Comparison of ENCODE assay signal across 37 cellular contexts in genomic region chr13:109287553-109287952, GRCh38.
"Had no signal": no experiment of that assay in that cellular context is flagged by ENCODE, and none has a peak within 500 bp of the region (broad histone marks: within the 10 kb centered on the region; RNA-seq: fewer than 3 reads in every experiment).

No MANE protein-coding gene starts in this region.

- FAIRE-seq: astrocyte, TTC549 had no signal

- H3K27me3 Mint-ChIP-seq: activated B cell treated with CpG ODN at 0.5 μM for 24 hours; activated CD4-positive, alpha-beta memory T cell treated with anti-CD3 and anti-CD28 coated beads for 36 hours; activated CD4-positive, alpha-beta T cell treated with anti-CD3 and anti-CD28 coated beads, Interleukin-2, amount 10 ng/mL, durations not matched to agents 24 days and 14 days; activated CD8-positive, alpha-beta T cell treated with anti-CD3 and anti-CD28 coated beads for 36 hours; activated naive CD8-positive, alpha-beta T cell treated with anti-CD3 and anti-CD28 coated beads for 36 hours had no signal

- H3K4me3 Mint-ChIP-seq: activated B cell treated with CpG ODN at 0.5 μM for 24 hours; activated CD4-positive, alpha-beta memory T cell treated with anti-CD3 and anti-CD28 coated beads for 36 hours; activated CD4-positive, alpha-beta T cell treated with anti-CD3 and anti-CD28 coated beads, Interleukin-2, amount 10 ng/mL, durations not matched to agents 24 days and 14 days; activated CD8-positive, alpha-beta T cell treated with anti-CD3 and anti-CD28 coated beads for 36 hours; activated naive CD4-positive, alpha-beta T cell treated with anti-CD3 and anti-CD28 coated beads for 36 hours; activated naive CD8-positive, alpha-beta T cell treated with anti-CD3 and anti-CD28 coated beads for 36 hours; activated T-cell treated with anti-CD3 and anti-CD28 coated beads, Interleukin-2, amount 50 U/mL, for 4 hours; activated T-cell treated with anti-CD3 and anti-CD28 coated beads, Interleukin-2, amount 50 U/mL, for 72 hours; activated T-helper 1 cell treated with anti-CD3 and anti-CD28 coated beads, Interleukin-12 subunit alpha, Interleukin-12 subunit beta, Interleukin-2, Interleukin-4 antibody, amounts not matched to agents 30 ng/mL and 10 ng/mL and 1 ng/mL, durations not matched to agents 14 hours and 24 hours and 36 hours; activated T-helper 17 cell treated with anti-CD3 and anti-CD28 coated beads, Interleukin-2, amount 50 U/mL, for 72 hours; T-helper 1 cell treated with Interleukin-12 subunit alpha and Interleukin-12 subunit beta and Interleukin-4 antibody, amounts not matched to agents 30 μg/mL and 1 μg/mL, for 36 hours; T-helper 2 cell treated with Interferon-gamma antibody and Interleukin-4, amounts not matched to agents 5 μg/mL and 100 μg/mL, for 36 hours had no signal

- H3K9me3 Mint-ChIP-seq: activated B cell treated with CpG ODN at 0.5 μM for 24 hours; activated CD4-positive, alpha-beta memory T cell treated with anti-CD3 and anti-CD28 coated beads for 36 hours; activated CD4-positive, alpha-beta T cell treated with anti-CD3 and anti-CD28 coated beads, Interleukin-2, amount 10 ng/mL, durations not matched to agents 24 days and 14 days; activated CD8-positive, alpha-beta T cell treated with anti-CD3 and anti-CD28 coated beads for 36 hours; activated naive CD4-positive, alpha-beta T cell treated with anti-CD3 and anti-CD28 coated beads for 36 hours; activated naive CD4-positive, alpha-beta T cell treated with anti-CD3 and anti-CD28 coated beads, Interleukin-2, amount 50 U/mL, for 72 hours; activated naive CD8-positive, alpha-beta T cell treated with anti-CD3 and anti-CD28 coated beads for 36 hours; activated T-cell treated with anti-CD3 and anti-CD28 coated beads, Interleukin-2, amount 50 U/mL, for 4 hours; activated T-cell treated with anti-CD3 and anti-CD28 coated beads, Interleukin-2, amount 50 U/mL, for 72 hours; activated T-helper 1 cell treated with anti-CD3 and anti-CD28 coated beads, Interleukin-12 subunit alpha, Interleukin-12 subunit beta, Interleukin-2, Interleukin-4 antibody, amounts not matched to agents 30 ng/mL and 10 ng/mL and 1 ng/mL, durations not matched to agents 14 hours and 24 hours and 36 hours; activated T-helper 17 cell treated with anti-CD3 and anti-CD28 coated beads, Interleukin-2, amount 50 U/mL, for 72 hours; T-helper 1 cell treated with Interleukin-12 subunit alpha and Interleukin-12 subunit beta and Interleukin-4 antibody, amounts not matched to agents 30 μg/mL and 1 μg/mL, for 36 hours; T-helper 2 cell treated with Interferon-gamma antibody and Interleukin-4, amounts not matched to agents 5 μg/mL and 100 μg/mL, for 36 hours had no signal

- H3K27ac Mint-ChIP-seq: activated B cell treated with CpG ODN at 0.5 μM for 24 hours; activated CD4-positive, alpha-beta memory T cell treated with anti-CD3 and anti-CD28 coated beads for 36 hours; activated CD4-positive, alpha-beta T cell treated with anti-CD3 and anti-CD28 coated beads, Interleukin-2, amount 10 ng/mL, durations not matched to agents 24 days and 14 days; activated CD8-positive, alpha-beta T cell treated with anti-CD3 and anti-CD28 coated beads for 36 hours; activated naive CD4-positive, alpha-beta T cell treated with anti-CD3 and anti-CD28 coated beads for 36 hours; activated naive CD4-positive, alpha-beta T cell treated with anti-CD3 and anti-CD28 coated beads, Interleukin-2, amount 50 U/mL, for 72 hours; activated naive CD8-positive, alpha-beta T cell treated with anti-CD3 and anti-CD28 coated beads for 36 hours; activated T-cell treated with anti-CD3 and anti-CD28 coated beads, Interleukin-2, amount 50 U/mL, for 72 hours; activated T-helper 1 cell treated with anti-CD3 and anti-CD28 coated beads, Interleukin-12 subunit alpha, Interleukin-12 subunit beta, Interleukin-2, Interleukin-4 antibody, amounts not matched to agents 30 ng/mL and 10 ng/mL and 1 ng/mL, durations not matched to agents 14 hours and 24 hours and 36 hours; activated T-helper 17 cell treated with anti-CD3 and anti-CD28 coated beads, Interleukin-2, amount 50 U/mL, for 72 hours; T-helper 1 cell treated with Interleukin-12 subunit alpha and Interleukin-12 subunit beta and Interleukin-4 antibody, amounts not matched to agents 30 μg/mL and 1 μg/mL, for 36 hours; T-helper 2 cell treated with Interferon-gamma antibody and Interleukin-4, amounts not matched to agents 5 μg/mL and 100 μg/mL, for 36 hours had no signal

- H3K4me1 Mint-ChIP-seq: activated B cell treated with CpG ODN at 0.5 μM for 24 hours; activated CD4-positive, alpha-beta T cell treated with anti-CD3 and anti-CD28 coated beads, Interleukin-2, amount 10 ng/mL, durations not matched to agents 24 days and 14 days; activated naive CD8-positive, alpha-beta T cell treated with anti-CD3 and anti-CD28 coated beads for 36 hours; activated T-helper 17 cell treated with anti-CD3 and anti-CD28 coated beads, Interleukin-2, amount 50 U/mL, for 72 hours had no signal

- H3K27ac ChIP-seq: adrenal gland, body of pancreas, brain microvascular endothelial cell, breast epithelium, VCaP had no signal

- H3K36me3 Mint-ChIP-seq: activated CD4-positive, alpha-beta memory T cell treated with anti-CD3 and anti-CD28 coated beads for 36 hours; activated naive CD4-positive, alpha-beta T cell treated with anti-CD3 and anti-CD28 coated beads, Interleukin-2, amount 50 U/mL, for 72 hours; activated naive CD8-positive, alpha-beta T cell treated with anti-CD3 and anti-CD28 coated beads for 36 hours had no signal

- H3K27me3 ChIP-seq: adrenal gland, body of pancreas, brain microvascular endothelial cell, breast epithelium had no signal

- ATAC-seq: activated CD8-positive, alpha-beta T cell treated with anti-CD3 and anti-CD28 coated beads for 36 hours; activated naive CD4-positive, alpha-beta T cell treated with anti-CD3 and anti-CD28 coated beads, Interleukin-2, amount 50 U/mL, for 72 hours; activated T-cell treated with anti-CD3 and anti-CD28 coated beads, Interleukin-2, amount 50 U/mL, for 4 hours; activated T-cell treated with anti-CD3 and anti-CD28 coated beads, Interleukin-2, amount 50 U/mL, for 72 hours; activated T-helper 17 cell treated with anti-CD3 and anti-CD28 coated beads, Interleukin-2, amount 50 U/mL, for 72 hours; body of pancreas had no signal

- H3K4me1 ChIP-seq: adrenal gland, body of pancreas, breast epithelium had no signal

- H3K4me3 ChIP-seq: adrenal gland, body of pancreas, breast epithelium had no signal

- DNase-seq: activated B cell treated with CpG ODN at 0.5 μM for 24 hours; activated CD4-positive, alpha-beta memory T cell treated with anti-CD3 and anti-CD28 coated beads for 36 hours; activated CD4-positive, alpha-beta T cell treated with anti-CD3 and anti-CD28 coated beads for 4 hours; activated CD4-positive, alpha-beta T cell treated with anti-CD3 and anti-CD28 coated beads, Interleukin-2, amount 10 ng/mL, durations not matched to agents 24 days and 14 days; activated CD4-positive, alpha-beta T cell treated with anti-CD3 and anti-CD28 coated beads, Interleukin-2, amount 50 U/mL, for 1 hour; activated CD4-positive, alpha-beta T cell treated with anti-CD3 and anti-CD28 coated beads, Interleukin-2, amount 50 U/mL, for 4 hours; activated CD4-positive, CD25-positive, alpha-beta regulatory T cell treated with anti-CD3 and anti-CD28 coated beads, Interleukin-2, amount 50 U/mL, for 72 hours; activated CD8-positive, alpha-beta memory T cell treated with anti-CD3 and anti-CD28 coated beads, Interleukin-2, amount 50 U/mL, for 4 hours; activated CD8-positive, alpha-beta T cell treated with anti-CD3 and anti-CD28 coated beads for 36 hours; activated effector memory CD4-positive, alpha-beta T cell treated with anti-CD3 and anti-CD28 coated beads, Interleukin-2, amount 50 U/mL, for 16 hours; activated gamma-delta T cell treated with Interleukin-2 at 50 U/mL for 16 hours; activated naive CD4-positive, alpha-beta T cell; activated naive CD4-positive, alpha-beta T cell treated with anti-CD3 and anti-CD28 coated beads for 36 hours; activated naive CD4-positive, alpha-beta T cell treated with anti-CD3 and anti-CD28 coated beads, Interleukin-2, amount 50 U/mL, for 16 hours; activated naive CD8-positive, alpha-beta T cell treated with anti-CD3 and anti-CD28 coated beads for 36 hours; activated T-cell treated with anti-CD3 and anti-CD28 coated beads for 4 hours; activated T-cell treated with anti-CD3 and anti-CD28 coated beads, Interleukin-2, amount 50 U/mL, for 1 hour; activated T-cell treated with anti-CD3 and anti-CD28 coated beads, Interleukin-2, amount 50 U/mL, for 4 hours; activated T-cell treated with anti-CD3 and anti-CD28 coated beads, Interleukin-2, amount 50 U/mL, for 72 hours; adrenal gland; amniotic stem cell; aorta; body of pancreas; brain microvascular endothelial cell; central memory CD4-positive, alpha-beta T cell; T-helper 1 cell; T-helper 2 cell; T-helper 9 cell had no signal

- H3K9me3 ChIP-seq: adrenal gland, body of pancreas, breast epithelium had no signal

- H3K36me3 ChIP-seq: adrenal gland, brain microvascular endothelial cell, breast epithelium had no signal
